ENCODE assay signal across 24 cellular contexts in the genomic region with DNA sequence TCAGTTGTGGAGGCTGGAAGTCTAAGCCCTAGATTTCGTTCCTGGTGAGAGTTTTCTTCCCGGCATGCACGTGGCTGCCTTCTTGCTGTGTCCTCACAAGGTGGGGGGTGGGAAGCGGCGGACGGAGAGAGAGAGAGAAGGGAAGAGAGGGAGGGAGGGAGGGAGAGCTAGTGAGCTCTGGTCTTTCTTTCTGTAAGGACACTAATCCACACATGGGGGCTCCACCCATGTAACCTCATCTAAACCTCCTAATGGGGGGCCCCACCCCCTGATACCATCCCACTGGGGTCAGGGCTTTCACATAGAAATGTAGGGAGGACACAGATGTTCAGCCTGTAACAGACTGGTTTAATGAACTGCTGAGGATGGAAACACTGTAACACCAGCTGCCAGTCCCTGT. TPM values are rescaled to one million over a fixed set of nuclear protein-coding genes. Genes with fewer than 3 reads are reported as not detected.
A peak's percentile ranks its signal among the peaks of the same experiment; 100 is the strongest.
DNase-seq lines count a peak whose midpoint lies in the region; ATAC-seq, FAIRE-seq and TF ChIP-seq lines count a peak whose summit lies in the region.
"Had no signal": no experiment of that assay in that cellular context is flagged by ENCODE, and none has a peak within 500 bp of the region (broad histone marks: within the 10 kb centered on the region; RNA-seq: fewer than 3 reads in every experiment).

No MANE protein-coding gene starts in this region.

- H4K20me1 ChIP-seq in K562 (replicated peaks; ENCODE audit: control insufficient read depth, insufficient read depth, low read length), result peaks cover 12% of the 10 kb centered on the region; the same call in 1 of the 2 replicates
- H4K20me1 ChIP-seq in smooth muscle cell (ENCODE audit: low read depth), result peaks cover 61% of the 10 kb centered on the region

- TF ChIP-seq RAD21 in K562 (CRISPR knock-in tag; conservative IDR thresholded peaks at IDR 0.05 in 1 of 2, IDR thresholded peaks at IDR 0.05 in 1 of 2), result no peak

- TF ChIP-seq EP300 in K562 (IDR thresholded peaks at IDR 0.05; ENCODE audit: low read length) (no peak), gastroesophageal sphincter (IDR thresholded peaks at IDR 0.05) (no peak)

- WGBS in K562 (ENCODE audit: insufficient coverage, low coverage, missing lambda C conversion rate), result 4% methylated on average over 5 of the region's 6 CpGs
- 13% methylated on average over 3 of the region's 6 CpGs for WGBS in smooth muscle cell (ENCODE audit: low lambda C conversion rate)
- WGBS in gastroesophageal sphincter (ENCODE audit: low coverage in 1 of 2), 2 donors, result no CpG with 5 or more reads among the region's 6 CpGs

- no peak for TF ChIP-seq POLR2A in K562 (conservative IDR thresholded peaks at IDR 0.05)
- no peak for TF ChIP-seq POLR2A in gastroesophageal sphincter (IDR thresholded peaks at IDR 0.05)

- in situ Hi-C loops in K562 (cut with MboI), result no loop called here

- H3F3A ChIP-seq in smooth muscle cell (ENCODE audit: low read depth), result peaks cover 6% of the 10 kb centered on the region

- CTCF ChIA-PET in K562 (lab: Yijun Ruan, JAX; ENCODE audit: low intra/inter-chr PET ratio), result no interaction called here

- TF ChIP-seq CTCF in K562 (IDR thresholded peaks at IDR 0.05 in 2 of 3, conservative IDR thresholded peaks at IDR 0.05 in 1 of 3; ENCODE audit: insufficient read depth in 2 of 3, low read depth in 1 of 3, low read length in 3 of 3) (no peak), smooth muscle cell (IDR thresholded peaks at IDR 0.05; ENCODE audit: borderline replicate concordance, insufficient read depth, poor library complexity, severe bottlenecking) (no peak), gastroesophageal sphincter (IDR thresholded peaks at IDR 0.05) (no peak)

- no peak overlapping the region for H3K4me2 ChIP-seq in K562 (ENCODE audit: insufficient read depth, low read length)
- H3K4me2 ChIP-seq in smooth muscle cell, result peak overlapping the region; percentile 69

- H3K4me3 ChIP-seq in K562 (no peak overlapping the region), smooth muscle cell (no peak overlapping the region), gastroesophageal sphincter (no peak overlapping the region)
- H3K4me3 ChIP-seq: spleen, stomach had no signal

- no peaks in the 10 kb centered on the region for H3K36me3 ChIP-seq in K562 (ENCODE audit: control insufficient read depth, insufficient read depth, low read length)
- no peaks in the 10 kb centered on the region for H3K36me3 ChIP-seq in smooth muscle cell (ENCODE audit: low read depth)
- no peaks in the 10 kb centered on the region for H3K36me3 ChIP-seq in gastroesophageal sphincter
- H3K36me3 ChIP-seq: neutrophil, spleen, stomach had no signal

- H3K79me2 ChIP-seq in K562 (ENCODE audit: control insufficient read depth, insufficient read depth, low read length) (no peaks in the 10 kb centered on the region), smooth muscle cell (ENCODE audit: low read depth) (peaks cover 85% of the 10 kb centered on the region)

- peak overlapping the region; percentile 1; the same call in 1 of the 2 replicates for H2AFZ ChIP-seq in K562 (ENCODE audit: low read depth, low read length)
- H2AFZ ChIP-seq in smooth muscle cell (ENCODE audit: low read depth), result no peak overlapping the region

- no TSS peak for BruUV-seq in K562 (replicated peaks; lab: Mats Ljungman, UMichigan)

- peaks cover 6 to 18% of the 10 kb centered on the region in 2 experiments; a peak in 4 of 5 replicates for H3K4me1 ChIP-seq in K562 (replicated peaks in 1 of 2; ENCODE audit: control insufficient read depth in 2 of 2, insufficient read depth in 2 of 2, low read length in 2 of 2)
- H3K4me1 ChIP-seq in smooth muscle cell (ENCODE audit: low read depth), result peaks cover 4% of the 10 kb centered on the region
- peaks cover 0 to 66% (median 13%) of the 10 kb centered on the region in 3 donors for H3K4me1 ChIP-seq in gastroesophageal sphincter

- H3K9ac ChIP-seq in K562 (ENCODE audit: insufficient read depth in 1 of 2, low read depth in 2 of 2, low read length in 2 of 2), result peak overlapping the region in 1 of 2 experiments; percentile 15; a peak in 1 of 4 replicates
- no peak overlapping the region for H3K9ac ChIP-seq in smooth muscle cell (ENCODE audit: low read depth)

- no peaks in the 10 kb centered on the region for H3K9me1 ChIP-seq in K562 (ENCODE audit: control insufficient read depth, insufficient read depth, low read length)

- DNase-seq in DMS 273 (lab: John Stamatoyannopoulos, UW; ENCODE audit: unreplicated experiment) (peak; percentile 57), DMS 273 treated with DMSO at 0.1 percent for 48 hours (lab: John Stamatoyannopoulos, UW) (no peak), K562 (ENCODE audit: extremely low read depth in 1 of 4, low spot score in 3 of 4) (no peak), left kidney (ENCODE audit: low read depth, low spot score) (peak; percentile 48), smooth muscle cell (lab: John Stamatoyannopoulos, UW; ENCODE audit: unreplicated experiment) (no peak), DMS153 (lab: John Stamatoyannopoulos, UW) (no peak), SHP77 treated with DMSO at 0.1 percent for 48 hours (lab: John Stamatoyannopoulos, UW) (no peak)
- DNase-seq: activated gamma-delta T cell; caudate nucleus; COR-L47; erythroblast; IMR-90; MM.1S; NCI-H1436; NCI-H2171 treated with DMSO at 0.1 percent for 48 hours; NCI-H526; spleen; stimulated activated CD4-positive, alpha-beta T cell treated with anti-CD3 and anti-CD28 coated beads, Interleukin-4, amount 100 ng/mL, for 24 hours; stomach; T-helper 1 cell had no signal

- intact Hi-C loops in K562 (cut with micrococcal nuclease), result loop anchor here (10.0 kb wide), 1 partner anchor 89 kb away; no protein-coding TSS in a partner anchor

- H3K27ac ChIP-seq in K562 (ENCODE audit: extremely low read depth, low read depth, low read length) (no peak overlapping the region), smooth muscle cell (ENCODE audit: low read depth) (peak overlapping the region; percentile 37), gastroesophageal sphincter (peak overlapping the region in 2 of 4 donors; percentile 12 to 42)
- H3K27ac ChIP-seq: 22Rv1, HL-60, neutrophil, spleen, stomach had no signal

- ATAC-seq in K562 (no peak), gastroesophageal sphincter (no peak)

- POLR2A ChIA-PET in K562 (lab: Yijun Ruan, JAX), result interaction anchor here (0.6 kb wide), 2 partner anchors 10 to 836 kb away, joined by 3 read pairs; no protein-coding TSS in a partner anchor

- no peak for FAIRE-seq in K562 (lab: Jason Lieb, UNC)

- H3K9me3 ChIP-seq in K562 (replicated peaks; ENCODE audit: control insufficient read depth, insufficient read depth, low read depth, low read length) (no peaks in the 10 kb centered on the region; the same call in 1 of the 2 replicates), smooth muscle cell (replicated peaks; ENCODE audit: low read depth) (no peaks in the 10 kb centered on the region), gastroesophageal sphincter (no peaks in the 10 kb centered on the region)
- H3K9me3 ChIP-seq: neutrophil, spleen, stomach had no signal

- peaks cover 23 to 57% of the 10 kb centered on the region in 2 experiments; a peak in 4 of 5 replicates for H3K27me3 ChIP-seq in K562 (ENCODE audit: control insufficient read depth in 2 of 2, insufficient read depth in 2 of 2, low read length in 2 of 2)
- H3K27me3 ChIP-seq in smooth muscle cell (ENCODE audit: low read depth), result no peaks in the 10 kb centered on the region
- peaks cover 26% of the 10 kb centered on the region for H3K27me3 ChIP-seq in gastroesophageal sphincter

TF ChIP-seq in K562, 482 proteins besides CTCF, POLR2A, EP300 and RAD21 (continues in another document):
- no peak for TF ChIP-seq TSC22D4 (tag; IDR thresholded peaks at IDR 0.05)
- no peak for TF ChIP-seq KLF10 (CRISPR knock-in tag; IDR thresholded peaks at IDR 0.05)
- TF ChIP-seq CSDE1 (IDR thresholded peaks at IDR 0.05), result no peak
- TF ChIP-seq KAT8 (IDR thresholded peaks at IDR 0.05; ENCODE audit: low read depth), result no peak
- TF ChIP-seq, protein P1, sequence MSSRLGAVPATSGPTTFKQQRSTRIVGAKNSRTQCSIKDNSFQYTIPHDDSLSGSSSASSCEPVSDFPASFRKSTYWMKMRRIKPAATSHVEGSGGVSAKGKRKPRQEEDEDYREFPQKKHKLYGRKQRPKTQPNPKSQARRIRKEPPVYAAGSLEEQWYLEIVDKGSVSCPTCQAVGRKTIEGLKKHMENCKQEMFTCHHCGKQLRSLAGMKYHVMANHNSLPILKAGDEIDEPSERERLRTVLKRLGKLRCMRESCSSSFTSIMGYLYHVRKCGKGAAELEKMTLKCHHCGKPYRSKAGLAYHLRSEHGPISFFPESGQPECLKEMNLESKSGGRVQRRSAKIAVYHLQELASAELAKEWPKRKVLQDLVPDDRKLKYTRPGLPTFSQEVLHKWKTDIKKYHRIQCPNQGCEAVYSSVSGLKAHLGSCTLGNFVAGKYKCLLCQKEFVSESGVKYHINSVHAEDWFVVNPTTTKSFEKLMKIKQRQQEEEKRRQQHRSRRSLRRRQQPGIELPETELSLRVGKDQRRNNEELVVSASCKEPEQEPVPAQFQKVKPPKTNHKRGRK (tag; IDR thresholded peaks at IDR 0.05), result no peak

RNA-seq across cellular contexts. Expression of a gene that starts 7.3 kb away (rescaled TPM):
- 0.32 and 0.72 TPM in 2 replicates for total RNA-seq in K562 (2011; cell fraction: chromatin; rRNA removed; ENCODE audit: low replicate concordance)
- 0.53 and 1.5 TPM in 2 replicates for total RNA-seq in K562 (2011; cell fraction: nucleolus; rRNA removed)
- total RNA-seq in K562 (2011; cell fraction: nucleoplasm; rRNA removed), result 0.15 and 0.23 TPM in 2 replicates
- total RNA-seq in K562 (2014; rRNA removed) (not detected in 2 replicates), K562 (2014; rRNA removed; fragmentation: Illumina TruSeq; extraction: Trizol) (not detected in 2 replicates), K562 (2015; rRNA removed; fragmentation: Illumina TruSeq; extraction: Trizol) (not detected in 2 replicates), K562 (2021) (0.04 and 0.13 TPM in 2 replicates), smooth muscle cell (159 and 178 TPM in 2 replicates), gastroesophageal sphincter (100 to 1,000 TPM in 3 of 4 donors, 10 to 100 TPM in 1; 85.9 to 187 (median 117) TPM)
- polyA plus RNA-seq in K562 (2011; rRNA removed) (0.10 and 0.14 TPM in 2 replicates), K562 (2014; fragmentation: Illumina TruSeq; extraction: Trizol) (not detected in 2 replicates), K562 (2014; fragmentation: Nextera tagmentation; extraction: Ambion mirVana) (not detected), K562 (2014; rRNA removed) (0.03 TPM in 1 of 2 replicates, not detected in the other), smooth muscle cell (249 and 390 TPM in 2 replicates)
- polyA plus RNA-seq in K562 (2011; cell fraction: cytosol; rRNA removed), result 0.18 and 0.64 TPM in 2 replicates
- polyA plus RNA-seq in K562 (2011; cell fraction: nucleus; rRNA removed), result 0.11 and 0.82 TPM in 2 replicates
- 0.04 and 0.08 TPM in 2 replicates for polyA plus RNA-seq in K562 (2012)
- polyA minus RNA-seq in K562 (2011; rRNA and poly(A)+ RNA removed), result 0.21 TPM in 1 of 2 replicates, not detected in the other
- polyA minus RNA-seq in K562 (2011; cell fraction: cytosol; rRNA and poly(A)+ RNA removed), result 0.19 TPM in 1 of 2 replicates, not detected in the other
- polyA minus RNA-seq in K562 (2011; cell fraction: nucleus; rRNA and poly(A)+ RNA removed), result 0.11 and 0.13 TPM in 2 replicates

Comparison
In these comparisons a context has a peak if more than half of its experiments do, and no peak if none do; other contexts are left out.
1. DNase-seq: peak in DMS 273 (single experiment) and left kidney (single experiment); none in DMS 273 treated with DMSO at 0.1 percent for 48 hours (single experiment), K562 (0 of 4), smooth muscle cell (single experiment), DMS153 (single experiment) and SHP77 treated with DMSO at 0.1 percent for 48 hours (single experiment).
2. RNA of a gene that starts 7.3 kb away (total RNA-seq): 159 to 178 TPM in smooth muscle cell and 85.9 to 187 TPM in gastroesophageal sphincter; 0.04 to 1.5 TPM in K562; every median in the first group is over 10 times any median in the second.